1 cellular context compared by ENCODE assay signal in the genomic region with DNA sequence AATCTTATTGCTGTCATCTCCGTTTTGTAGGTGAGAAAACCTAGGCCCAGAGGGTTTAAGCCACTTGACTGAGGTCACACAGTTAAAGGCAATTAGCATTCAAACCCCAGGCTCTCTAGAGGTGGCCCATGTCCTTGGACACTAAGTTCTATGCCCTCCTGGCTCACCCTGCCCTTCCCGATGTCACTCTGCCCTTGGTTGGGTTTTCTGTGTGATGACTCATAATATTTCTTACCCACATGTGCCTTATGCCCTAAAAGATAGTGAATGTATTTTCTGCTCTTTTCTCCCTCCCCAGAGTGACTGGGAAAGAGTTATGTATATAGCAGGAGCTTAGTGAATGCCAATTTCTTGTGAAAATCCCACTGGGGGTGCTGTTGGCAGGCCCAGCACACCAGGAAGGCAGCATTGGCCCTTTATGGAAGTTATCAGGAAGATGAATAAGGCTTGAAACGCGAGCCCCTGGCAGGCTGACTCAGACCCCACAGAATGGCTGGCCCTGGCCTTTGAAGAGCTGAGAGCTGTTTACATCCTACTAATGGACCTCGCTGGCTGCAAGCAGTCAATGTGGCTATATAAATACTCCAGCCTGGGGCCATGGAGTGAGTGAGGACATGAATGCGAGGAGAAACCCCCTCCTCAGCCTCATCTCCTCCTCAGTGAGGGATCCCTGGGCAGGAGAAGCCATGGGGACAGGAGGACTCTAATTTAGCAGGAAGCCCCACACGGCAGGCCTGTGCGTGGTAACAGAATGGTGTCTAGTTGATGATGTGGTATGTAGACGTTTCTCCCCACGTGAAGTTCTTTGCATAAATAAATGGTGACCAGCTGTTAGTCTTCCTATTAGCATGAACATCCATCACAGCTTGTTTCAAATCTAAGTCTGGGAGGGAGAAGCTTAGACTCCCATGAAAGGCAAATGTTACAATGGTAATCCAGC.
TF ChIP-seq lines count a peak whose summit lies in the region.

No MANE protein-coding gene starts in this region.

TF ChIP-seq in HCT116, 20 proteins besides CTCF, POLR2A, EP300 and RAD21 (continued from another document):
- TF ChIP-seq POLR2AphosphoS5 (IDR thresholded peaks at IDR 0.05; ENCODE audit: low read depth, low read length) = no peak
- TF ChIP-seq TCF7L2 (IDR thresholded peaks at IDR 0.05; ENCODE audit: borderline replicate concordance, extremely low read depth, insufficient read depth, insufficient read length) = peak; percentile 73
